In the genomic region with DNA sequence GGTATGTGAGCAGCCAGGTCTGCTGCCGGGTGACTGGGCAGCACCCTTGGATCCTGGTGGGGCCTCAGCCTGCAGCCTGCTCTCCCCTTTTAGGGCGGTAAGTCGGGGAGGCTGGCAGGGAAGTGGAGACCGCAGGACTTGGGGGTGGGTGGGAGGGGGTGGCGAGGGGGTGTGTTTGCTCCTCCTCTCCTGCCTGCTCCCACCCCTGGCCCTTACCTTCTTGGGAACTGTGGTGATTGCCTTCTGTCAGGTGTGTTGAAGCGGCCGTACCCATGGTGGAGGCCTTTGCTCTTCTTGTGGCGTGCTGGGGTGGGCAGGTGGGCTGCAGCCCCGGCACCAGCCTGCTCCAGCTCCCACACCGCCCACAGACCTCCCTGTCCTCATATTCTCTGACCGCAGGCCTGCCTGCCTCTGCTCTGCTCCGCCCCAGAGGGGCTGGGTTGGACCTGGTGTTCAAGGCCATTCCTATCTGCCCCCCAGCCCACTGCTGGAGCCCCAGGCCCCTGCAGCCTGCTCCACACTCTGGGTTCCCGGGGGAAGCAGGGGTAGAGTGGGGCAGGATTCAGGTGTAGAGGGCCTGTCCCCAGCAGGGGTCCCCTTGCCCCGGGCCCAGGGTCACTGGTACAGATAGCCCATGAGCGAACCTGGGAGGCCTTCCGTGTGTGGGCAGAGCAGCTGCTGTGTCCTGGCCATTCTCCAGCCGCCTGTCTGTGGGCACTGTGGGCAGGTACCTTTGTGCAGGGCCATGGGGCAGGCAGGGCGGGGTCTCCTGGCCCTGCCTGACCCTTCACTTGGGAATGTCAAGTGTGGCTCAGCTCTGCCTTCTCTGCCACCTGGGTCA, we compare ENCODE assay signal across 1 cellular context.
TF ChIP-seq lines count a peak whose summit lies in the region.

No MANE protein-coding gene starts in this region.

TF ChIP-seq in HepG2, 621 proteins besides CTCF, POLR2A, EP300 and RAD21 (continued from another document and continues in another):
- TF ChIP-seq ZBTB10 (CRISPR knock-in tag; IDR thresholded peaks at IDR 0.05; ENCODE audit: borderline replicate concordance), result peak; percentile 88
- TF ChIP-seq, protein P1, sequence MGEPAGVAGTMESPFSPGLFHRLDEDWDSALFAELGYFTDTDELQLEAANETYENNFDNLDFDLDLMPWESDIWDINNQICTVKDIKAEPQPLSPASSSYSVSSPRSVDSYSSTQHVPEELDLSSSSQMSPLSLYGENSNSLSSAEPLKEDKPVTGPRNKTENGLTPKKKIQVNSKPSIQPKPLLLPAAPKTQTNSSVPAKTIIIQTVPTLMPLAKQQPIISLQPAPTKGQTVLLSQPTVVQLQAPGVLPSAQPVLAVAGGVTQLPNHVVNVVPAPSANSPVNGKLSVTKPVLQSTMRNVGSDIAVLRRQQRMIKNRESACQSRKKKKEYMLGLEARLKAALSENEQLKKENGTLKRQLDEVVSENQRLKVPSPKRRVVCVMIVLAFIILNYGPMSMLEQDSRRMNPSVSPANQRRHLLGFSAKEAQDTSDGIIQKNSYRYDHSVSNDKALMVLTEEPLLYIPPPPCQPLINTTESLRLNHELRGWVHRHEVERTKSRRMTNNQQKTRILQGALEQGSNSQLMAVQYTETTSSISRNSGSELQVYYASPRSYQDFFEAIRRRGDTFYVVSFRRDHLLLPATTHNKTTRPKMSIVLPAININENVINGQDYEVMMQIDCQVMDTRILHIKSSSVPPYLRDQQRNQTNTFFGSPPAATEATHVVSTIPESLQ (CRISPR knock-in tag; conservative IDR thresholded peaks at IDR 0.05), result no peak
- TF ChIP-seq ZNF570 (CRISPR knock-in tag; IDR thresholded peaks at IDR 0.05; ENCODE audit: borderline replicate concordance), result no peak
- TF ChIP-seq DR1 (CRISPR knock-in tag; IDR thresholded peaks at IDR 0.05), result peak; percentile 33; the same call in 1 of the 2 replicates
- TF ChIP-seq ERF (CRISPR knock-in tag; IDR thresholded peaks at IDR 0.05), result peak; percentile 81
- TF ChIP-seq ZNF329 (CRISPR knock-in tag; IDR thresholded peaks at IDR 0.05; ENCODE audit: low read depth), result peak; percentile 98
- no peak for TF ChIP-seq ZNF780A (CRISPR knock-in tag; IDR thresholded peaks at IDR 0.05)
- no peak; the same call in 1 of the 2 replicates for TF ChIP-seq ZNF292 (CRISPR knock-in tag; IDR thresholded peaks at IDR 0.05; ENCODE audit: borderline replicate concordance, low read depth)
- TF ChIP-seq GZF1 (CRISPR knock-in tag; IDR thresholded peaks at IDR 0.05), result 0 out of 2 replicates have a peak, but pooled peaks have one; percentile 33
- TF ChIP-seq, protein P2, sequence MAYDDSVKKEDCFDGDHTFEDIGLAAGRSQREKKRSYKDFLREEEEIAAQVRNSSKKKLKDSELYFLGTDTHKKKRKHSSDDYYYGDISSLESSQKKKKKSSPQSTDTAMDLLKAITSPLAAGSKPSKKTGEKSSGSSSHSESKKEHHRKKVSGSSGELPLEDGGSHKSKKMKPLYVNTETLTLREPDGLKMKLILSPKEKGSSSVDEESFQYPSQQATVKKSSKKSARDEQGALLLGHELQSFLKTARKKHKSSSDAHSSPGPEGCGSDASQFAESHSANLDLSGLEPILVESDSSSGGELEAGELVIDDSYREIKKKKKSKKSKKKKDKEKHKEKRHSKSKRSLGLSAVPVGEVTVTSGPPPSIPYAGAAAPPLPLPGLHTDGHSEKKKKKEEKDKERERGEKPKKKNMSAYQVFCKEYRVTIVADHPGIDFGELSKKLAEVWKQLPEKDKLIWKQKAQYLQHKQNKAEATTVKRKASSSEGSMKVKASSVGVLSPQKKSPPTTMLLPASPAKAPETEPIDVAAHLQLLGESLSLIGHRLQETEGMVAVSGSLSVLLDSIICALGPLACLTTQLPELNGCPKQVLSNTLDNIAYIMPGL (CRISPR knock-in tag; IDR thresholded peaks at IDR 0.05; ENCODE audit: borderline replicate concordance in 1 of 2, low read depth in 1 of 2), result peak in 1 of 2 experiments; percentile 75; a peak in 1 of 4 replicates
- peak; percentile 82 for TF ChIP-seq KDM6A (CRISPR knock-in tag; IDR thresholded peaks at IDR 0.05; ENCODE audit: low read depth)
- TF ChIP-seq ZFY (CRISPR knock-in tag; IDR thresholded peaks at IDR 0.05), result peak; percentile 77
- no peak for TF ChIP-seq ZNF12 (CRISPR knock-in tag; IDR thresholded peaks at IDR 0.05)
- TF ChIP-seq ZNF777 (CRISPR knock-in tag; IDR thresholded peaks at IDR 0.05), result peak; percentile 16; the same call in 1 of the 2 replicates
- TF ChIP-seq TOE1 (CRISPR knock-in tag; IDR thresholded peaks at IDR 0.05), result 0 out of 2 replicates have a peak, but pooled peaks have one; percentile 39
- TF ChIP-seq ZNF883 (CRISPR knock-in tag; IDR thresholded peaks at IDR 0.05; ENCODE audit: not compliant biosample characterization), result no peak
- TF ChIP-seq CBX5 (CRISPR knock-in tag; IDR thresholded peaks at IDR 0.05; ENCODE audit: borderline replicate concordance), result no peak
- peak; percentile 81 for TF ChIP-seq POLR2G (IDR thresholded peaks at IDR 0.05; ENCODE audit: low read depth, low read length)
- TF ChIP-seq NRL (CRISPR knock-in tag; IDR thresholded peaks at IDR 0.05; ENCODE audit: borderline replicate concordance), result no peak
- TF ChIP-seq, protein P3, sequence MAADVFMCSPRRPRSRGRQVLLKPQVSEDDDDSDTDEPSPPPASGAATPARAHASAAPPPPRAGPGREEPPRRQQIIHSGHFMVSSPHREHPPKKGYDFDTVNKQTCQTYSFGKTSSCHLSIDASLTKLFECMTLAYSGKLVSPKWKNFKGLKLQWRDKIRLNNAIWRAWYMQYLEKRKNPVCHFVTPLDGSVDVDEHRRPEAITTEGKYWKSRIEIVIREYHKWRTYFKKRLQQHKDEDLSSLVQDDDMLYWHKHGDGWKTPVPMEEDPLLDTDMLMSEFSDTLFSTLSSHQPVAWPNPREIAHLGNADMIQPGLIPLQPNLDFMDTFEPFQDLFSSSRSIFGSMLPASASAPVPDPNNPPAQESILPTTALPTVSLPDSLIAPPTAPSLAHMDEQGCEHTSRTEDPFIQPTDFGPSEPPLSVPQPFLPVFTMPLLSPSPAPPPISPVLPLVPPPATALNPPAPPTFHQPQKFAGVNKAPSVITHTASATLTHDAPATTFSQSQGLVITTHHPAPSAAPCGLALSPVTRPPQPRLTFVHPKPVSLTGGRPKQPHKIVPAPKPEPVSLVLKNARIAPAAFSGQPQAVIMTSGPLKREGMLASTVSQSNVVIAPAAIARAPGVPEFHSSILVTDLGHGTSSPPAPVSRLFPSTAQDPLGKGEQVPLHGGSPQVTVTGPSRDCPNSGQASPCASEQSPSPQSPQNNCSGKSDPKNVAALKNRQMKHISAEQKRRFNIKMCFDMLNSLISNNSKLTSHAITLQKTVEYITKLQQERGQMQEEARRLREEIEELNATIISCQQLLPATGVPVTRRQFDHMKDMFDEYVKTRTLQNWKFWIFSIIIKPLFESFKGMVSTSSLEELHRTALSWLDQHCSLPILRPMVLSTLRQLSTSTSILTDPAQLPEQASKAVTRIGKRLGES (CRISPR knock-in tag; IDR thresholded peaks at IDR 0.05; ENCODE audit: borderline replicate concordance), result no peak
- peak; percentile 40 for TF ChIP-seq U2AF1 (optimal IDR thresholded peaks at IDR 0.05; ENCODE audit: low read depth, low read length)
- TF ChIP-seq ZNF124 (CRISPR knock-in tag; IDR thresholded peaks at IDR 0.05), result peak; percentile 79; the same call in 1 of the 2 replicates
- TF ChIP-seq ZNF235 (CRISPR knock-in tag; IDR thresholded peaks at IDR 0.05; ENCODE audit: borderline replicate concordance), result no peak
- peak; percentile 84 for TF ChIP-seq GATAD2A (CRISPR knock-in tag; IDR thresholded peaks at IDR 0.05)
- no peak for TF ChIP-seq GATAD1 (CRISPR knock-in tag; IDR thresholded peaks at IDR 0.05)
- TF ChIP-seq ZNF318 (CRISPR knock-in tag; IDR thresholded peaks at IDR 0.05), result peak; percentile 51
- no peak for TF ChIP-seq ZNF773 (CRISPR knock-in tag; IDR thresholded peaks at IDR 0.05; ENCODE audit: borderline replicate concordance)
- 0 out of 2 replicates have a peak, but pooled peaks have one; percentile 16 for TF ChIP-seq ZNF761 (CRISPR knock-in tag; conservative IDR thresholded peaks at IDR 0.05)
- TF ChIP-seq SNAPC5 (CRISPR knock-in tag; IDR thresholded peaks at IDR 0.05; ENCODE audit: borderline replicate concordance), result no peak
- TF ChIP-seq MYC (CRISPR knock-in tag; IDR thresholded peaks at IDR 0.05; ENCODE audit: borderline replicate concordance), result peak; percentile 56; the same call in 1 of the 2 replicates
- TF ChIP-seq ZKSCAN8 (CRISPR knock-in tag; IDR thresholded peaks at IDR 0.05; ENCODE audit: borderline replicate concordance), result peak; percentile 39; the same call in 1 of the 2 replicates
- no peak; the same call in 1 of the 2 replicates for TF ChIP-seq STAT5B (CRISPR knock-in tag; IDR thresholded peaks at IDR 0.05)
- TF ChIP-seq, protein P4, sequence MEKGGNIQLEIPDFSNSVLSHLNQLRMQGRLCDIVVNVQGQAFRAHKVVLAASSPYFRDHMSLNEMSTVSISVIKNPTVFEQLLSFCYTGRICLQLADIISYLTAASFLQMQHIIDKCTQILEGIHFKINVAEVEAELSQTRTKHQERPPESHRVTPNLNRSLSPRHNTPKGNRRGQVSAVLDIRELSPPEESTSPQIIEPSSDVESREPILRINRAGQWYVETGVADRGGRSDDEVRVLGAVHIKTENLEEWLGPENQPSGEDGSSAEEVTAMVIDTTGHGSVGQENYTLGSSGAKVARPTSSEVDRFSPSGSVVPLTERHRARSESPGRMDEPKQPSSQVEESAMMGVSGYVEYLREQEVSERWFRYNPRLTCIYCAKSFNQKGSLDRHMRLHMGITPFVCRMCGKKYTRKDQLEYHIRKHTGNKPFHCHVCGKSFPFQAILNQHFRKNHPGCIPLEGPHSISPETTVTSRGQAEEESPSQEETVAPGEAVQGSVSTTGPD (CRISPR knock-in tag; IDR thresholded peaks at IDR 0.05), result no peak
- no peak for TF ChIP-seq ZNF557 (CRISPR knock-in tag; IDR thresholded peaks at IDR 0.05)
